ENCODE assay signal across 1 cellular context in the genomic region with DNA sequence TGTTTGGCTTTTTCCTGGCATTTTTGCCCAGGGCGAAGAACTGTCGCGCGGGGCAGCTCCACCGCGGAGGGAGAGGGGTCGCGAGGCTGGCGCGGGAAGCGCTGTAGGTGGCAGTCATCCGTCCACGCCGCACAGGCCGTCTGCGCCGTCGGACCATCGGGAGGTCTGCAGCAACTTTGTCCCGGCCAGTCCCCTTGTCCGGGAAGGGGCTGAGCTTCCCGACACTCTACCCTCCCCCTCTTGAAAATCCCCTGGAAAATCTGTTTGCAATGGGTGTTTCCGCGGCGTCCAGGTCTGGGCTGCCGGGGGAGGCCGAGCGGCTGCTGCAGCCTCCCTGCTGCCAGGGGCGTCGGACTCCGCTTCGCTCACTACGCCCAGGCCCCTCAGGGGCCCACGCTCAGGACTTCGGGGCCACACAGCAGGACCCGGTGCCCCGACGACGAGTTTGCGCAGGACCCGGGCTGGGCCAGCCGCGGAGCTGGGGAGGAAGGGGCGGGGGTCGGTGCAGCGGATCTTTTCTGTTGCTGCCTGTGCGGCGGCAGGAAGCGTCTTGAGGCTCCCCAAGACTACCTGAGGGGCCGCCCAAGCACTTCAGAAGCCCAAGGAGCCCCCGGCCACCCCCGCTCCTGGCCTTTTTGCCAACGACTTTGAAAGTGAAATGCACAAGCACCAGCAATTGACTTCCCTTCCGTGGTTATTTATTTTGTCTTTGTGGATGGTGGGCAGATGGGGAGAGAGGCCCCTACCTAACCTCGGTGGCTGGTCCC.
A peak's percentile ranks its signal among the peaks of the same experiment; 100 is the strongest.
TF ChIP-seq lines count a peak whose summit lies in the region.

No MANE protein-coding gene starts in this region.

TF ChIP-seq in HepG2, 621 proteins besides CTCF, POLR2A, EP300 and RAD21 (continued from another document and continues in another):
- TF ChIP-seq, protein P1, sequence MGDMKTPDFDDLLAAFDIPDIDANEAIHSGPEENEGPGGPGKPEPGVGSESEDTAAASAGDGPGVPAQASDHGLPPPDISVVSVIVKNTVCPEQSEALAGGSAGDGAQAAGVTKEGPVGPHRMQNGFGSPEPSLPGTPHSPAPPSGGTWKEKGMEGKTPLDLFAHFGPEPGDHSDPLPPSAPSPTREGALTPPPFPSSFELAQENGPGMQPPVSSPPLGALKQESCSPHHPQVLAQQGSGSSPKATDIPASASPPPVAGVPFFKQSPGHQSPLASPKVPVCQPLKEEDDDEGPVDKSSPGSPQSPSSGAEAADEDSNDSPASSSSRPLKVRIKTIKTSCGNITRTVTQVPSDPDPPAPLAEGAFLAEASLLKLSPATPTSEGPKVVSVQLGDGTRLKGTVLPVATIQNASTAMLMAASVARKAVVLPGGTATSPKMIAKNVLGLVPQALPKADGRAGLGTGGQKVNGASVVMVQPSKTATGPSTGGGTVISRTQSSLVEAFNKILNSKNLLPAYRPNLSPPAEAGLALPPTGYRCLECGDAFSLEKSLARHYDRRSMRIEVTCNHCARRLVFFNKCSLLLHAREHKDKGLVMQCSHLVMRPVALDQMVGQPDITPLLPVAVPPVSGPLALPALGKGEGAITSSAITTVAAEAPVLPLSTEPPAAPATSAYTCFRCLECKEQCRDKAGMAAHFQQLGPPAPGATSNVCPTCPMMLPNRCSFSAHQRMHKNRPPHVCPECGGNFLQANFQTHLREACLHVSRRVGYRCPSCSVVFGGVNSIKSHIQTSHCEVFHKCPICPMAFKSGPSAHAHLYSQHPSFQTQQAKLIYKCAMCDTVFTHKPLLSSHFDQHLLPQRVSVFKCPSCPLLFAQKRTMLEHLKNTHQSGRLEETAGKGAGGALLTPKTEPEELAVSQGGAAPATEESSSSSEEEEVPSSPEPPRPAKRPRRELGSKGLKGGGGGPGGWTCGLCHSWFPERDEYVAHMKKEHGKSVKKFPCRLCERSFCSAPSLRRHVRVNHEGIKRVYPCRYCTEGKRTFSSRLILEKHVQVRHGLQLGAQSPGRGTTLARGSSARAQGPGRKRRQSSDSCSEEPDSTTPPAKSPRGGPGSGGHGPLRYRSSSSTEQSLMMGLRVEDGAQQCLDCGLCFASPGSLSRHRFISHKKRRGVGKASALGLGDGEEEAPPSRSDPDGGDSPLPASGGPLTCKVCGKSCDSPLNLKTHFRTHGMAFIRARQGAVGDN (CRISPR knock-in tag; IDR thresholded peaks at IDR 0.05) = peak; percentile 51; the same call in 1 of the 2 replicates
- TF ChIP-seq ZNF20 (CRISPR knock-in tag; IDR thresholded peaks at IDR 0.05) (no peak), TSC22D2 (CRISPR knock-in tag; IDR thresholded peaks at IDR 0.05; ENCODE audit: borderline replicate concordance) (0 out of 2 replicates have a peak, but pooled peaks have one; percentile 27), ZNF253 (CRISPR knock-in tag; IDR thresholded peaks at IDR 0.05; ENCODE audit: borderline replicate concordance) (peak; percentile 67; the same call in 1 of the 2 replicates), ZBTB38 (CRISPR knock-in tag; IDR thresholded peaks at IDR 0.05) (peak; percentile 87), KDM3A (CRISPR knock-in tag; IDR thresholded peaks at IDR 0.05; ENCODE audit: low read depth) (peak; percentile 24; the same call in 1 of the 2 replicates), YEATS4 (CRISPR knock-in tag; IDR thresholded peaks at IDR 0.05; ENCODE audit: borderline replicate concordance) (0 out of 2 replicates have a peak, but pooled peaks have one; percentile 10), PHF21A (CRISPR knock-in tag; IDR thresholded peaks at IDR 0.05) (no peak), SALL1 (CRISPR knock-in tag; IDR thresholded peaks at IDR 0.05) (peak; percentile 18; the same call in 1 of the 2 replicates), GABPB1 (CRISPR knock-in tag; IDR thresholded peaks at IDR 0.05) (peak; percentile 23; the same call in 1 of the 2 replicates), THYN1 (CRISPR knock-in tag; IDR thresholded peaks at IDR 0.05; ENCODE audit: borderline replicate concordance, low read depth) (no peak), RBFOX2 (IDR thresholded peaks at IDR 0.05; ENCODE audit: low read depth, low read length) (peak; percentile 63), MBD4 (IDR thresholded peaks at IDR 0.05; ENCODE audit: borderline replicate concordance, low read length) (no peak), KDM2A (CRISPR knock-in tag; IDR thresholded peaks at IDR 0.05; ENCODE audit: borderline replicate concordance, low read depth) (peak; percentile 63; the same call in 1 of the 2 replicates), ZNF225 (CRISPR knock-in tag; IDR thresholded peaks at IDR 0.05) (0 out of 2 replicates have a peak, but pooled peaks have one; percentile 13)
- TF ChIP-seq, protein P2, sequence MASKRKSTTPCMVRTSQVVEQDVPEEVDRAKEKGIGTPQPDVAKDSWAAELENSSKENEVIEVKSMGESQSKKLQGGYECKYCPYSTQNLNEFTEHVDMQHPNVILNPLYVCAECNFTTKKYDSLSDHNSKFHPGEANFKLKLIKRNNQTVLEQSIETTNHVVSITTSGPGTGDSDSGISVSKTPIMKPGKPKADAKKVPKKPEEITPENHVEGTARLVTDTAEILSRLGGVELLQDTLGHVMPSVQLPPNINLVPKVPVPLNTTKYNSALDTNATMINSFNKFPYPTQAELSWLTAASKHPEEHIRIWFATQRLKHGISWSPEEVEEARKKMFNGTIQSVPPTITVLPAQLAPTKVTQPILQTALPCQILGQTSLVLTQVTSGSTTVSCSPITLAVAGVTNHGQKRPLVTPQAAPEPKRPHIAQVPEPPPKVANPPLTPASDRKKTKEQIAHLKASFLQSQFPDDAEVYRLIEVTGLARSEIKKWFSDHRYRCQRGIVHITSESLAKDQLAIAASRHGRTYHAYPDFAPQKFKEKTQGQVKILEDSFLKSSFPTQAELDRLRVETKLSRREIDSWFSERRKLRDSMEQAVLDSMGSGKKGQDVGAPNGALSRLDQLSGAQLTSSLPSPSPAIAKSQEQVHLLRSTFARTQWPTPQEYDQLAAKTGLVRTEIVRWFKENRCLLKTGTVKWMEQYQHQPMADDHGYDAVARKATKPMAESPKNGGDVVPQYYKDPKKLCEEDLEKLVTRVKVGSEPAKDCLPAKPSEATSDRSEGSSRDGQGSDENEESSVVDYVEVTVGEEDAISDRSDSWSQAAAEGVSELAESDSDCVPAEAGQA (IDR thresholded peaks at IDR 0.05; ENCODE audit: low read depth) = 0 out of 2 replicates have a peak, but pooled peaks have one; percentile 28
- TF ChIP-seq, protein P2 (CRISPR knock-in tag; IDR thresholded peaks at IDR 0.05; ENCODE audit: borderline replicate concordance) = no peak
- TF ChIP-seq, protein P3, sequence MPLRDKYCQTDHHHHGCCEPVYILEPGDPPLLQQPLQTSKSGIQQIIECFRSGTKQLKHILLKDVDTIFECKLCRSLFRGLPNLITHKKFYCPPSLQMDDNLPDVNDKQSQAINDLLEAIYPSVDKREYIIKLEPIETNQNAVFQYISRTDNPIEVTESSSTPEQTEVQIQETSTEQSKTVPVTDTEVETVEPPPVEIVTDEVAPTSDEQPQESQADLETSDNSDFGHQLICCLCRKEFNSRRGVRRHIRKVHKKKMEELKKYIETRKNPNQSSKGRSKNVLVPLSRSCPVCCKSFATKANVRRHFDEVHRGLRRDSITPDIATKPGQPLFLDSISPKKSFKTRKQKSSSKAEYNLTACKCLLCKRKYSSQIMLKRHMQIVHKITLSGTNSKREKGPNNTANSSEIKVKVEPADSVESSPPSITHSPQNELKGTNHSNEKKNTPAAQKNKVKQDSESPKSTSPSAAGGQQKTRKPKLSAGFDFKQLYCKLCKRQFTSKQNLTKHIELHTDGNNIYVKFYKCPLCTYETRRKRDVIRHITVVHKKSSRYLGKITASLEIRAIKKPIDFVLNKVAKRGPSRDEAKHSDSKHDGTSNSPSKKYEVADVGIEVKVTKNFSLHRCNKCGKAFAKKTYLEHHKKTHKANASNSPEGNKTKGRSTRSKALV (CRISPR knock-in tag; IDR thresholded peaks at IDR 0.05) = no peak
- TF ChIP-seq, protein P4, sequence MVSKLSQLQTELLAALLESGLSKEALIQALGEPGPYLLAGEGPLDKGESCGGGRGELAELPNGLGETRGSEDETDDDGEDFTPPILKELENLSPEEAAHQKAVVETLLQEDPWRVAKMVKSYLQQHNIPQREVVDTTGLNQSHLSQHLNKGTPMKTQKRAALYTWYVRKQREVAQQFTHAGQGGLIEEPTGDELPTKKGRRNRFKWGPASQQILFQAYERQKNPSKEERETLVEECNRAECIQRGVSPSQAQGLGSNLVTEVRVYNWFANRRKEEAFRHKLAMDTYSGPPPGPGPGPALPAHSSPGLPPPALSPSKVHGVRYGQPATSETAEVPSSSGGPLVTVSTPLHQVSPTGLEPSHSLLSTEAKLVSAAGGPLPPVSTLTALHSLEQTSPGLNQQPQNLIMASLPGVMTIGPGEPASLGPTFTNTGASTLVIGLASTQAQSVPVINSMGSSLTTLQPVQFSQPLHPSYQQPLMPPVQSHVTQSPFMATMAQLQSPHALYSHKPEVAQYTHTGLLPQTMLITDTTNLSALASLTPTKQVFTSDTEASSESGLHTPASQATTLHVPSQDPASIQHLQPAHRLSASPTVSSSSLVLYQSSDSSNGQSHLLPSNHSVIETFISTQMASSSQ (IDR thresholded peaks at IDR 0.05; ENCODE audit: low read depth) = no peak
- TF ChIP-seq, protein P4 (CRISPR knock-in tag; IDR thresholded peaks at IDR 0.05; ENCODE audit: borderline replicate concordance) = 0 out of 2 replicates have a peak, but pooled peaks have one; percentile 14
- TF ChIP-seq, protein P5, sequence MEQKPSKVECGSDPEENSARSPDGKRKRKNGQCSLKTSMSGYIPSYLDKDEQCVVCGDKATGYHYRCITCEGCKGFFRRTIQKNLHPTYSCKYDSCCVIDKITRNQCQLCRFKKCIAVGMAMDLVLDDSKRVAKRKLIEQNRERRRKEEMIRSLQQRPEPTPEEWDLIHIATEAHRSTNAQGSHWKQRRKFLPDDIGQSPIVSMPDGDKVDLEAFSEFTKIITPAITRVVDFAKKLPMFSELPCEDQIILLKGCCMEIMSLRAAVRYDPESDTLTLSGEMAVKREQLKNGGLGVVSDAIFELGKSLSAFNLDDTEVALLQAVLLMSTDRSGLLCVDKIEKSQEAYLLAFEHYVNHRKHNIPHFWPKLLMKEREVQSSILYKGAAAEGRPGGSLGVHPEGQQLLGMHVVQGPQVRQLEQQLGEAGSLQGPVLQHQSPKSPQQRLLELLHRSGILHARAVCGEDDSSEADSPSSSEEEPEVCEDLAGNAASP (CRISPR knock-in tag; IDR thresholded peaks at IDR 0.05; ENCODE audit: borderline replicate concordance) = peak; percentile 54; the same call in 1 of the 2 replicates
- TF ChIP-seq, protein P6, sequence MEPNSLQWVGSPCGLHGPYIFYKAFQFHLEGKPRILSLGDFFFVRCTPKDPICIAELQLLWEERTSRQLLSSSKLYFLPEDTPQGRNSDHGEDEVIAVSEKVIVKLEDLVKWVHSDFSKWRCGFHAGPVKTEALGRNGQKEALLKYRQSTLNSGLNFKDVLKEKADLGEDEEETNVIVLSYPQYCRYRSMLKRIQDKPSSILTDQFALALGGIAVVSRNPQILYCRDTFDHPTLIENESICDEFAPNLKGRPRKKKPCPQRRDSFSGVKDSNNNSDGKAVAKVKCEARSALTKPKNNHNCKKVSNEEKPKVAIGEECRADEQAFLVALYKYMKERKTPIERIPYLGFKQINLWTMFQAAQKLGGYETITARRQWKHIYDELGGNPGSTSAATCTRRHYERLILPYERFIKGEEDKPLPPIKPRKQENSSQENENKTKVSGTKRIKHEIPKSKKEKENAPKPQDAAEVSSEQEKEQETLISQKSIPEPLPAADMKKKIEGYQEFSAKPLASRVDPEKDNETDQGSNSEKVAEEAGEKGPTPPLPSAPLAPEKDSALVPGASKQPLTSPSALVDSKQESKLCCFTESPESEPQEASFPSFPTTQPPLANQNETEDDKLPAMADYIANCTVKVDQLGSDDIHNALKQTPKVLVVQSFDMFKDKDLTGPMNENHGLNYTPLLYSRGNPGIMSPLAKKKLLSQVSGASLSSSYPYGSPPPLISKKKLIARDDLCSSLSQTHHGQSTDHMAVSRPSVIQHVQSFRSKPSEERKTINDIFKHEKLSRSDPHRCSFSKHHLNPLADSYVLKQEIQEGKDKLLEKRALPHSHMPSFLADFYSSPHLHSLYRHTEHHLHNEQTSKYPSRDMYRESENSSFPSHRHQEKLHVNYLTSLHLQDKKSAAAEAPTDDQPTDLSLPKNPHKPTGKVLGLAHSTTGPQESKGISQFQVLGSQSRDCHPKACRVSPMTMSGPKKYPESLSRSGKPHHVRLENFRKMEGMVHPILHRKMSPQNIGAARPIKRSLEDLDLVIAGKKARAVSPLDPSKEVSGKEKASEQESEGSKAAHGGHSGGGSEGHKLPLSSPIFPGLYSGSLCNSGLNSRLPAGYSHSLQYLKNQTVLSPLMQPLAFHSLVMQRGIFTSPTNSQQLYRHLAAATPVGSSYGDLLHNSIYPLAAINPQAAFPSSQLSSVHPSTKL (CRISPR knock-in tag; IDR thresholded peaks at IDR 0.05) = peak; percentile 52
